16 cellular contexts compared by ENCODE assay signal in genomic region chr1:115644109-115644508, GRCh38. TPM values are rescaled to one million over a fixed set of nuclear protein-coding genes. Genes with fewer than 3 reads are reported as not detected.
DNase-seq lines count a peak whose midpoint lies in the region; ATAC-seq and TF ChIP-seq lines count a peak whose summit lies in the region.
"Had no signal": no experiment of that assay in that cellular context is flagged by ENCODE, and none has a peak within 500 bp of the region (broad histone marks: within the 10 kb centered on the region; RNA-seq: fewer than 3 reads in every experiment).

No MANE protein-coding gene starts in this region.

- CTCF ChIA-PET in CD4-positive, alpha-beta T cell (lab: Charles Lee): no interaction called here
- CTCF ChIA-PET in mammary epithelial cell (lab: Charles Lee; ENCODE audit: low non-redundant PET): no interaction called here

- H3K9ac ChIP-seq in mammary epithelial cell (ENCODE audit: insufficient read depth, low read length): no peak overlapping the region
- H3K9ac ChIP-seq: SK-N-SH had no signal

- H3K36me3 ChIP-seq in mammary epithelial cell (ENCODE audit: insufficient read depth, low read length) (no peaks in the 10 kb centered on the region), heart left ventricle (no peaks in the 10 kb centered on the region)

- H2AFZ ChIP-seq in mammary epithelial cell (ENCODE audit: low read depth, low read length): no peak overlapping the region

- peaks cover 6% of the 10 kb centered on the region for H3K9me3 Mint-ChIP-seq in CD4-positive, alpha-beta T cell
- peaks cover 25% of the 10 kb centered on the region for H3K9me3 Mint-ChIP-seq in nephron progenitor cell

- H3K27me3 ChIP-seq in CD4-positive, alpha-beta T cell (ENCODE audit: control insufficient read depth, insufficient read depth, low read length): peaks cover 13% of the 10 kb centered on the region
- no peaks in the 10 kb centered on the region for H3K27me3 ChIP-seq in mammary epithelial cell (ENCODE audit: insufficient read depth, low read length)
- H3K27me3 ChIP-seq in heart left ventricle: no peaks in the 10 kb centered on the region

- peak overlapping the region; percentile 9 for H3K4me3 Mint-ChIP-seq in CD4-positive, alpha-beta T cell
- peak overlapping the region; percentile 31 for H3K4me3 Mint-ChIP-seq in nephron progenitor cell

- H3K4me1 Mint-ChIP-seq in CD4-positive, alpha-beta T cell (ENCODE audit: low read depth): peaks cover 14% of the 10 kb centered on the region
- peaks cover 38% of the 10 kb centered on the region for H3K4me1 Mint-ChIP-seq in nephron progenitor cell

- peaks cover 69% of the 10 kb centered on the region for H3K79me2 ChIP-seq in mammary epithelial cell (ENCODE audit: insufficient read depth, low read length)

- no peak overlapping the region for H3K27ac Mint-ChIP-seq in CD4-positive, alpha-beta T cell
- no peak overlapping the region for H3K27ac Mint-ChIP-seq in nephron progenitor cell

- no peak for DNase-seq in CD4-positive, alpha-beta T cell
- DNase-seq in Jurkat, Clone E6-1 (ENCODE audit: low read depth, low spot score): no peak
- DNase-seq in mammary epithelial cell (no peak), nephron progenitor cell (no peak), pons (ENCODE audit: low spot score) (no peak), SKM-1 treated with dmso at 0.1 percent for 144 hours (lab: John Stamatoyannopoulos, UW; ENCODE audit: unreplicated experiment) (no peak), heart left ventricle (no peak)
- DNase-seq: ACHN, AML-193, Calu3, DMS53, NCI-H1048, NCI-H2227 treated with DMSO at 0.1 percent for 48 hours, NCI-H524, Right ventricle myocardium superior, SK-N-SH had no signal

- no peak for TF ChIP-seq POLR2A in heart left ventricle (IDR thresholded peaks at IDR 0.05)

- H3K9me3 ChIP-seq in CD4-positive, alpha-beta T cell (ENCODE audit: control insufficient read depth, low read length): no peaks in the 10 kb centered on the region
- H3K9me3 ChIP-seq in mammary epithelial cell (replicated peaks; ENCODE audit: insufficient read depth, low read length): no peaks in the 10 kb centered on the region
- H3K9me3 ChIP-seq in heart left ventricle: peaks cover 0 to 10% (median 0%) of the 10 kb centered on the region in 12 donors
- H3K9me3 ChIP-seq: SK-N-SH had no signal

- peaks cover 12% of the 10 kb centered on the region for H3K36me3 Mint-ChIP-seq in CD4-positive, alpha-beta T cell (ENCODE audit: low read depth)
- H3K36me3 Mint-ChIP-seq in nephron progenitor cell (ENCODE audit: low read depth): peaks cover 15% of the 10 kb centered on the region

- WGBS in mammary epithelial cell (ENCODE audit: low coverage, missing lambda C conversion rate): 99% methylated on average over 3 of the region's 3 CpGs
- 87 to 94% (median 90%) methylated on average over 3 of the region's 3 CpGs for WGBS in heart left ventricle, 4 donors

- dilution Hi-C loops in mammary epithelial cell (cut with HindIII; ENCODE audit: low sequenced_read_pairs): loop anchor here (5.0 kb wide), 1 partner anchor 53 kb away; no protein-coding TSS in a partner anchor

- peaks cover 26% of the 10 kb centered on the region for H3K4me1 ChIP-seq in mammary epithelial cell (ENCODE audit: insufficient read depth, low read length)
- H3K4me1 ChIP-seq in heart left ventricle: peaks cover 0 to 54% (median 32%) of the 10 kb centered on the region in 12 donors

- H3K27me3 Mint-ChIP-seq in CD4-positive, alpha-beta T cell: peaks cover 29% of the 10 kb centered on the region
- peaks cover 6% of the 10 kb centered on the region for H3K27me3 Mint-ChIP-seq in nephron progenitor cell (ENCODE audit: low read depth, poor library complexity)

- peak overlapping the region; percentile 92 for H3K4me2 ChIP-seq in mammary epithelial cell (ENCODE audit: insufficient read depth, low read depth, low read length)

- in situ Hi-C loops in mammary epithelial cell (cut with MboI; ENCODE audit: low sequenced_read_pairs in 2 of 2): no loop called here

- POLR2A ChIA-PET in CD4-positive, alpha-beta T cell (lab: Charles Lee): no interaction called here

- H3K27ac ChIP-seq in CD4-positive, alpha-beta T cell (ENCODE audit: low read depth, low read length): no peak overlapping the region
- H3K27ac ChIP-seq in mammary epithelial cell (ENCODE audit: insufficient read depth, low read depth, low read length) (no peak overlapping the region), heart left ventricle (no peak overlapping the region)

- intact Hi-C loops in CD4-positive, alpha-beta T cell (cut with DNase I, micrococcal nuclease): no loop called here
- intact Hi-C loops in mammary epithelial cell (cut with micrococcal nuclease) (loop anchor here (5.0 kb wide), 1 partner anchor 38 kb away; no protein-coding TSS in a partner anchor), heart left ventricle (cut with DNase I) (loop anchor here in 6 of 10 donors (5.0 to 10.0 kb wide), 2 partner anchors 61 to 63 kb away; no protein-coding TSS in a partner anchor)

- no peak for TF ChIP-seq CTCF in CD4-positive, alpha-beta T cell (IDR thresholded peaks at IDR 0.05)
- no peak for TF ChIP-seq CTCF in mammary epithelial cell (conservative IDR thresholded peaks at IDR 0.05 in 1 of 2, IDR thresholded peaks at IDR 0.05 in 1 of 2; ENCODE audit: extremely low read depth in 1 of 2, insufficient read depth in 1 of 2, low read depth in 1 of 2, low read length in 2 of 2)
- no peak for TF ChIP-seq CTCF in nephron progenitor cell (IDR thresholded peaks at IDR 0.05)
- TF ChIP-seq CTCF in heart left ventricle (IDR thresholded peaks at IDR 0.05): no peak

- no TSS peak for BruUV-seq in mammary epithelial cell (replicated peaks; lab: Mats Ljungman, UMichigan)

- H4K20me1 ChIP-seq in mammary epithelial cell (ENCODE audit: insufficient read depth, low read length): no peaks in the 10 kb centered on the region

- H3K4me3 ChIP-seq in Jurkat, Clone E6-1 (ENCODE audit: low read length): peak overlapping the region; percentile 81
- no peak overlapping the region for H3K4me3 ChIP-seq in mammary epithelial cell (replicated peaks in 1 of 3; ENCODE audit: insufficient read depth in 1 of 3, low read depth in 2 of 3, low read length in 3 of 3)
- no peak overlapping the region for H3K4me3 ChIP-seq in heart left ventricle

- ATAC-seq in CD4-positive, alpha-beta T cell (ENCODE audit: poor library complexity): no peak
- no peak for ATAC-seq in heart left ventricle

RNA-seq across cellular contexts. Expression of gene VANGL1, which starts 2.3 kb away (rescaled TPM):
- total RNA-seq in CD4-positive, alpha-beta T cell: 1 to 10 TPM; 1.1 to 1.8 TPM
- polyA plus RNA-seq in Jurkat, Clone E6-1 (2012; ENCODE audit: insufficient read depth, insufficient read length): 54.8 TPM
- total RNA-seq in mammary epithelial cell: 10 to 100 TPM; 20.7 to 24.2 TPM
- polyA plus RNA-seq in mammary epithelial cell: 16.6 TPM
- polyA minus RNA-seq in mammary epithelial cell: 22.5 TPM
- 10 to 100 TPM in 1 of 9 donors, 1 to 10 TPM in 8; 6.2 to 11.5 (median 8.2) TPM for total RNA-seq in heart left ventricle
- polyA plus RNA-seq in heart left ventricle: 1 to 10 TPM; 1.4 to 4.4 TPM

Comparison
In these comparisons a context has a peak if more than half of its experiments do, and no peak if none do; other contexts are left out.
1. intact Hi-C loops: an anchor here in mammary epithelial cell (5.0 kb wide) and heart left ventricle (5.0 to 10.0 kb wide); none called in CD4-positive, alpha-beta T cell.